8 cellular contexts compared by ENCODE assay signal in genomic region chr15:72199721-72200212, GRCh38. TPM values are rescaled to one million over a fixed set of nuclear protein-coding genes. Genes with fewer than 3 reads are reported as not detected.
A peak's percentile ranks its signal among the peaks of the same experiment; 100 is the strongest.
DNase-seq lines count a peak whose midpoint lies in the region; ATAC-seq and TF ChIP-seq lines count a peak whose summit lies in the region.

No MANE protein-coding gene starts in this region.

- H3K27me3 Mint-ChIP-seq in CD4-positive, alpha-beta T cell, result peaks cover 17% of the 10 kb centered on the region
- peaks cover 21% of the 10 kb centered on the region for H3K27me3 Mint-ChIP-seq in central memory CD8-positive, alpha-beta T cell

- POLR2A ChIA-PET in CD4-positive, alpha-beta T cell (lab: Charles Lee), result interaction anchor here (1.0 to 5.9 kb wide), 4 partner anchors 27 to 86 kb away, joined by 3 to 29 read pairs (median 8); partner anchors contain the start of gene PKM

- peaks cover 9% of the 10 kb centered on the region for H3K4me1 Mint-ChIP-seq in CD4-positive, alpha-beta T cell (ENCODE audit: low read depth)
- H3K4me1 Mint-ChIP-seq in central memory CD8-positive, alpha-beta T cell, result peaks cover 4% of the 10 kb centered on the region

- H3K27me3 ChIP-seq in CD4-positive, alpha-beta T cell (ENCODE audit: control insufficient read depth, insufficient read depth, low read length), result peaks cover 11% of the 10 kb centered on the region

- no peak overlapping the region for H3K27ac ChIP-seq in CD4-positive, alpha-beta T cell (ENCODE audit: low read depth, low read length)

- no peak overlapping the region for H3K27ac Mint-ChIP-seq in CD4-positive, alpha-beta T cell
- H3K27ac Mint-ChIP-seq in central memory CD8-positive, alpha-beta T cell (ENCODE audit: low read depth), result no peak overlapping the region

- peak overlapping the region; percentile 4 for H3K4me3 Mint-ChIP-seq in CD4-positive, alpha-beta T cell
- H3K4me3 Mint-ChIP-seq in central memory CD8-positive, alpha-beta T cell, result no peak overlapping the region

- CTCF ChIA-PET in CD4-positive, alpha-beta T cell (lab: Charles Lee), result interaction anchor here (0.7 to 2.6 kb wide), 13 partner anchors 9 to 87 kb away, joined by 3 to 14 read pairs (median 4); partner anchors contain the start of genes MYO9A, PARP6, PKM and SENP8

- no peaks in the 10 kb centered on the region for H3K9me3 ChIP-seq in CD4-positive, alpha-beta T cell (ENCODE audit: control insufficient read depth, low read length)

- no peaks in the 10 kb centered on the region for H3K9me3 Mint-ChIP-seq in CD4-positive, alpha-beta T cell
- H3K9me3 Mint-ChIP-seq in central memory CD8-positive, alpha-beta T cell, result no peaks in the 10 kb centered on the region

- peaks cover 67% of the 10 kb centered on the region for H3K36me3 Mint-ChIP-seq in CD4-positive, alpha-beta T cell (ENCODE audit: low read depth)
- H3K36me3 Mint-ChIP-seq in central memory CD8-positive, alpha-beta T cell (ENCODE audit: insufficient read depth), result peaks cover 32% of the 10 kb centered on the region

- ATAC-seq in CD4-positive, alpha-beta T cell (ENCODE audit: poor library complexity), result peak; percentile 87
- peak; percentile 65 for ATAC-seq in central memory CD8-positive, alpha-beta T cell (replicated peaks; ENCODE audit: extremely low read depth, poor library complexity, severe bottlenecking)
- ATAC-seq in left colon (peak; percentile 87), GM21737 (IDR thresholded peaks at IDR 0.05; ENCODE audit: unreplicated experiment) (no peak)

- TF ChIP-seq CTCF in CD4-positive, alpha-beta T cell (IDR thresholded peaks at IDR 0.05), result peak; percentile 91

- peak; percentile 61 to 77 (median 66) for DNase-seq in CD4-positive, alpha-beta T cell
- DNase-seq in H4 (ENCODE audit: low spot score) (peak; percentile 77), NCI-H2227 (lab: John Stamatoyannopoulos, UW; ENCODE audit: unreplicated experiment) (peak; percentile 73), left colon (peak; percentile 82)
- peak; percentile 67 for DNase-seq in activated CD4-positive, alpha-beta T cell treated with anti-CD3 and anti-CD28 coated beads for 1 hour
- peak; percentile 64 to 68 for DNase-seq in central memory CD8-positive, alpha-beta T cell (ENCODE audit: low spot score in 2 of 2)
- peak; percentile 68 for DNase-seq in stimulated activated CD4-positive, alpha-beta T cell treated with anti-CD3 and anti-CD28 coated beads, Interleukin-4, amount 100 ng/mL, for 1 hour

- intact Hi-C loops in CD4-positive, alpha-beta T cell (cut with DNase I, micrococcal nuclease), result loop anchor here (1.0 to 10.0 kb wide), 4 partner anchors 31 to 335 kb away; partner anchors contain the start of gene PARP6 (in 1 of the 2)
- intact Hi-C loops in left colon (cut with DNase I, micrococcal nuclease), result loop anchor here in 1 of 2 donors (10.0 kb wide), 1 partner anchor 75 kb away; the partner anchor contains the start of gene PARP6

RNA-seq across cellular contexts. Expression of gene GRAMD2A, which starts 2.2 kb away (rescaled TPM):
- not detected for total RNA-seq in CD4-positive, alpha-beta T cell
- total RNA-seq in H4 (2014; rRNA removed; shearing (Covaris generic)), result 0.18 and 0.33 TPM in 2 replicates
- total RNA-seq in left colon, result 1 to 10 TPM; 1.0 to 6.3 TPM

RNA-seq across cellular contexts. Expression of gene PKM, which starts 31.2 kb away (rescaled TPM):
- total RNA-seq in CD4-positive, alpha-beta T cell, result 100 to 1,000 TPM; 202 to 203 TPM
- total RNA-seq in H4 (2014; rRNA removed; shearing (Covaris generic)), result 2,397 and 2,595 TPM in 2 replicates
- 100 to 1,000 TPM; 407 to 466 TPM for total RNA-seq in left colon
